ENCODE assay signal across 1 cellular context in the genomic region with DNA sequence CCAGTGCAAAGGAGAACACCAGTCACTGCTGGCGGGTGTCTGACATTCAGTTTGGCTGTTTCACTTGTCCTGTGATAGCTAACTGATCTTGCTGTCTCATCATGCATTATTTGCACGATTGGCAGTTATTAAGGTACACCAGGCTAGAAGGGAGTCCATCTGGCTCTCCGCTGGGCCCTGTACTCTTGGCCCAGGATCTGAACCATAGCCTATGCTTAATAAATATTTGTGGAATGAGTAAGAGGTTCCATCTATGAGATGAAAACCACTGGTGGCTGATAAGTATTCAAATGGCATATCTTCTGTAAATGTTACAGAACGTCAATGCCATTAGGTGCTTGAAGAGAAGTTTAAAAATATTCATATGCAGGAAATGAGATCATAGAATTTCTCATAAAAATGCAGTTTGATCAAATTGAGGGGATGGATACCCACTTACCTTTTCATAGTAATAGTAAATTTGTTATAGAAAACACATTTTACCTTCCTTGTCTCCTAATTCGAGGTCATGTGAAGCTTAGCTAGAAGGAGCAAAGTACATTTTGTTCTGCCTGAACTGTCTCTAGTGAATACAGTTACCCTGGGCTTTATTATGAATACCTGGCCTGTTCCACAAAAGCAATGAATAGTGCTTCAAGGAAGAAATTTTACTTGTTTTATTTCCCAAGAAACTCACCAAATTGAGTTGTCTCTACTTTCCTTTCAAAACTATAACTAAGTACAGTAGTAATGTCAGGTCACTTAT.
A peak's percentile ranks its signal among the peaks of the same experiment; 100 is the strongest.
TF ChIP-seq lines count a peak whose summit lies in the region.

No MANE protein-coding gene starts in this region.

TF ChIP-seq in HepG2, 621 proteins besides CTCF, POLR2A, EP300 and RAD21 (continued from another document):
- no peak for TF ChIP-seq FOXA1 (IDR thresholded peaks at IDR 0.05)
- TF ChIP-seq FOXA1 (CRISPR knock-in tag; IDR thresholded peaks at IDR 0.05) = 0 out of 2 replicates have a peak, but pooled peaks have one; percentile 7
- peak; percentile 63 to 72; a peak in 3 of 4 replicates for TF ChIP-seq MAFK (conservative IDR thresholded peaks at IDR 0.05 in 1 of 2, IDR thresholded peaks at IDR 0.05 in 1 of 2; ENCODE audit: low read length in 2 of 2)
- TF ChIP-seq ZNF513 (CRISPR knock-in tag; conservative IDR thresholded peaks at IDR 0.05) = no peak
